ENCODE assay signal across 23 cellular contexts in genomic region chr9:37167456-37167855, GRCh38. TPM values are rescaled to one million over a fixed set of nuclear protein-coding genes. Genes with fewer than 3 reads are reported as not detected.
DNase-seq lines count a peak whose midpoint lies in the region; ATAC-seq, FAIRE-seq and TF ChIP-seq lines count a peak whose summit lies in the region.
"Had no signal": no experiment of that assay in that cellular context is flagged by ENCODE, and none has a peak within 500 bp of the region (broad histone marks: within the 10 kb centered on the region; RNA-seq: fewer than 3 reads in every experiment).

No MANE protein-coding gene starts in this region.

- ATAC-seq in HG02852 (IDR thresholded peaks at IDR 0.05; ENCODE audit: unreplicated experiment) (no peak), GM19023 (IDR thresholded peaks at IDR 0.05; ENCODE audit: unreplicated experiment) (no peak), HG02973 (IDR thresholded peaks at IDR 0.05; ENCODE audit: unreplicated experiment) (no peak)
- ATAC-seq: A549, T-cell had no signal

- no peak for TF ChIP-seq POLR2A in Peyer's patch (IDR thresholded peaks at IDR 0.05)

- H3K27ac ChIP-seq in HUES6 (ENCODE audit: low read depth, low read length) = peak overlapping the region; percentile 50; the same call in 1 of the 2 replicates
- H3K27ac ChIP-seq in Peyer's patch = no peak overlapping the region
- H3K27ac ChIP-seq: A549, C4-2B, RWPE1 had no signal

- H3K4me1 ChIP-seq in HUES6 (ENCODE audit: control insufficient read depth, insufficient read depth, low read length) (peaks cover 3% of the 10 kb centered on the region; the same call in 1 of the 2 replicates), Peyer's patch (no peaks in the 10 kb centered on the region)
- H3K4me1 ChIP-seq: A549, HAP-1 had no signal

- H3K27me3 ChIP-seq in HUES6 (ENCODE audit: control insufficient read depth, insufficient read depth, low read length) = no peaks in the 10 kb centered on the region
- no peaks in the 10 kb centered on the region for H3K27me3 ChIP-seq in Peyer's patch

- H3K36me3 ChIP-seq in HUES6 (ENCODE audit: control insufficient read depth, insufficient read depth, low read length) = no peaks in the 10 kb centered on the region; the same call in 1 of the 2 replicates
- peaks cover 0 to 4% (median 0%) of the 10 kb centered on the region in 3 donors for H3K36me3 ChIP-seq in Peyer's patch
- H3K36me3 ChIP-seq: HAP-1 had no signal

- DNase-seq in COLO829 (ENCODE audit: low spot score) = peak; percentile 50
- DNase-seq in fibroblast of the aortic adventitia (ENCODE audit: low read depth) = peak; percentile 9
- no peak for DNase-seq in Peyer's patch
- DNase-seq: Calu3; CD8-positive, alpha-beta memory T cell; DMS79 treated with DMSO at 0.1 percent for 48 hours; GOT3; KG1; MM.1S; NCI-H2029 treated with DMSO at 0.1 percent for 48 hours; NCI-H2227 treated with DMSO at 0.1 percent for 48 hours; NCI-H526 treated with DMSO at 0.1 percent for 48 hours; SHP77; T-cell had no signal

- H3K4me3 ChIP-seq in HUES6 (ENCODE audit: low read depth, low read length) = no peak overlapping the region
- H3K4me3 ChIP-seq in fibroblast of the aortic adventitia (ENCODE audit: low read depth, low read length) = no peak overlapping the region
- no peak overlapping the region for H3K4me3 ChIP-seq in Peyer's patch
- H3K4me3 ChIP-seq: A549, HAP-1 had no signal

- H3K9me3 ChIP-seq in HUES6 (ENCODE audit: control insufficient read depth, insufficient read depth, low read depth, low read length) = no peaks in the 10 kb centered on the region
- no peaks in the 10 kb centered on the region for H3K9me3 ChIP-seq in Peyer's patch
- H3K9me3 ChIP-seq: A549, HAP-1 had no signal

- FAIRE-seq in A204.1 (lab: Jason Lieb, UNC) = peak; percentile 27
- FAIRE-seq: A549 had no signal

- TF ChIP-seq CTCF in fibroblast of the aortic adventitia (IDR thresholded peaks at IDR 0.05; ENCODE audit: insufficient read depth, low read length) (no peak), Peyer's patch (IDR thresholded peaks at IDR 0.05) (no peak)

- no peak overlapping the region for H3K9ac ChIP-seq in HUES6 (ENCODE audit: low read length)

RNA-seq across cellular contexts. Expression of gene ZCCHC7, which starts 47.1 kb away (rescaled TPM):
- 31.8 and 38.5 TPM in 2 replicates for total RNA-seq in fibroblast of the aortic adventitia (ENCODE audit: low replicate concordance)
- 10 to 100 TPM; 12.4 to 56.9 (median 17.7) TPM for total RNA-seq in Peyer's patch

Comparison
In these comparisons a context has a peak if more than half of its experiments do, and no peak if none do; other contexts are left out.
1. DNase-seq: peak in COLO829 (single experiment) and fibroblast of the aortic adventitia (single experiment); none in Peyer's patch (0 of 3).